13 cellular contexts compared by ENCODE assay signal in the genomic region with DNA sequence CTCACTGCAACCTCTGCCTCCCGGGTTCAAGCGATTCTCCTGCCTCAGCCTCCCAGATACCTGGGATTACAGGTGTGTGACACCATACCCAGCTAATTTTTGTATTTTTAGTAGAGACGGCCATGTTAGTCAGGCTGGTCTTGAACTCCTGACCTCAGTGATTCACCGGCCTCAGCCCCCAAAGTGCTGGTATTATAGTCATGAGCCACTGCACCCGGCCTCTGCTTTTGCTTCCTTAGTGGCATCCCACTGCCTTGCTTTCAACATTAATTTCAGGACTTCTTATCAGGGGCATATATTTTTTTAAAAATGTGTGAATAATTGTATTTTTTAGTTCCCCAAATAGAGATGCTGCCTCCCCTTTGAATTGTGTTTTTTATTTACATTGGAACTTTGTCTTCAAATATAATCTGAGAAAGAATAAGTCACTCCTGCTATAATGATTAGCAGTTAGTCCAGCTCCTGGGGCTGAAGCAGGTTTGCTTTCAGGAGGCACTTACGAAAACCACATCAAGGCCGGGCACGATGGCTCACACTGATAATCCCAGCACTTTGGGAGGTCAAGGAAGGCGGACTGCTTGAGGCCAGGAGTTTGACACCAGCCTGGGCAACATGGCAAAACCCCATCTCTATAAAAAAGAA.
A peak's percentile ranks its signal among the peaks of the same experiment; 100 is the strongest.
DNase-seq lines count a peak whose midpoint lies in the region; ATAC-seq and TF ChIP-seq lines count a peak whose summit lies in the region.
"Had no signal": no experiment of that assay in that cellular context is flagged by ENCODE, and none has a peak within 500 bp of the region (broad histone marks: within the 10 kb centered on the region; RNA-seq: fewer than 3 reads in every experiment).

No MANE protein-coding gene starts in this region.

- TF ChIP-seq CTCF in fibroblast of the aortic adventitia (IDR thresholded peaks at IDR 0.05; ENCODE audit: insufficient read depth, low read length), result no peak

- ATAC-seq in SK-N-SH treated with all-trans-retinoic acid at 6 μM for 48 hours (peak; percentile 41), HG02623 (IDR thresholded peaks at IDR 0.05; ENCODE audit: unreplicated experiment) (no peak)

- peak; percentile 71 for DNase-seq in HK-2 (ENCODE audit: unreplicated experiment)
- DNase-seq in fibroblast of the aortic adventitia (ENCODE audit: low read depth), result peak; percentile 37
- DNase-seq in stromal cell of bone marrow (ENCODE audit: low read depth), result peak; percentile 29
- DNase-seq in DMS153 treated with DMSO at 0.1 percent for 48 hours (lab: John Stamatoyannopoulos, UW; ENCODE audit: unreplicated experiment), result no peak
- DNase-seq in retina, result no peak
- DNase-seq: activated CD4-positive, alpha-beta T cell treated with anti-CD3 and anti-CD28 coated beads for 1 hour; activated T-cell treated with anti-CD3 and anti-CD28 coated beads for 4 hours; CD4-positive, CD25-positive, alpha-beta regulatory T cell; cerebellar nuclear complex; NCI-H1092 treated with DMSO at 0.1 percent for 48 hours had no signal

- no peak overlapping the region for H3K4me3 ChIP-seq in fibroblast of the aortic adventitia (ENCODE audit: low read depth, low read length)
- H3K4me3 ChIP-seq: thyroid gland had no signal

TF ChIP-seq in SK-N-SH treated with all-trans-retinoic acid at 6 μM for 48 hours, 23 proteins besides CTCF, POLR2A, EP300 and RAD21:
- TF ChIP-seq, protein P1, sequence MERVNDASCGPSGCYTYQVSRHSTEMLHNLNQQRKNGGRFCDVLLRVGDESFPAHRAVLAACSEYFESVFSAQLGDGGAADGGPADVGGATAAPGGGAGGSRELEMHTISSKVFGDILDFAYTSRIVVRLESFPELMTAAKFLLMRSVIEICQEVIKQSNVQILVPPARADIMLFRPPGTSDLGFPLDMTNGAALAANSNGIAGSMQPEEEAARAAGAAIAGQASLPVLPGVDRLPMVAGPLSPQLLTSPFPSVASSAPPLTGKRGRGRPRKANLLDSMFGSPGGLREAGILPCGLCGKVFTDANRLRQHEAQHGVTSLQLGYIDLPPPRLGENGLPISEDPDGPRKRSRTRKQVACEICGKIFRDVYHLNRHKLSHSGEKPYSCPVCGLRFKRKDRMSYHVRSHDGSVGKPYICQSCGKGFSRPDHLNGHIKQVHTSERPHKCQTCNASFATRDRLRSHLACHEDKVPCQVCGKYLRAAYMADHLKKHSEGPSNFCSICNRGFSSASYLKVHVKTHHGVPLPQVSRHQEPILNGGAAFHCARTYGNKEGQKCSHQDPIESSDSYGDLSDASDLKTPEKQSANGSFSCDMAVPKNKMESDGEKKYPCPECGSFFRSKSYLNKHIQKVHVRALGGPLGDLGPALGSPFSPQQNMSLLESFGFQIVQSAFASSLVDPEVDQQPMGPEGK (CRISPR knock-in tag; IDR thresholded peaks at IDR 0.05; ENCODE audit: borderline replicate concordance), result no peak
- TF ChIP-seq ARNTL (CRISPR knock-in tag; IDR thresholded peaks at IDR 0.05; ENCODE audit: borderline replicate concordance, low read depth) (no peak), TCF4 (CRISPR knock-in tag; IDR thresholded peaks at IDR 0.05; ENCODE audit: borderline replicate concordance) (no peak), SNAI2 (CRISPR knock-in tag; IDR thresholded peaks at IDR 0.05) (no peak), ZFP3 (CRISPR knock-in tag; IDR thresholded peaks at IDR 0.05) (no peak), ZC3H10 (CRISPR knock-in tag; IDR thresholded peaks at IDR 0.05) (no peak), OSR1 (CRISPR knock-in tag; IDR thresholded peaks at IDR 0.05) (no peak), RARB (CRISPR knock-in tag; IDR thresholded peaks at IDR 0.05) (no peak), CSDC2 (CRISPR knock-in tag; IDR thresholded peaks at IDR 0.05) (no peak), TOX (CRISPR knock-in tag; IDR thresholded peaks at IDR 0.05; ENCODE audit: borderline replicate concordance) (no peak), ZFP30 (CRISPR knock-in tag; IDR thresholded peaks at IDR 0.05) (no peak)
- TF ChIP-seq, protein P2, sequence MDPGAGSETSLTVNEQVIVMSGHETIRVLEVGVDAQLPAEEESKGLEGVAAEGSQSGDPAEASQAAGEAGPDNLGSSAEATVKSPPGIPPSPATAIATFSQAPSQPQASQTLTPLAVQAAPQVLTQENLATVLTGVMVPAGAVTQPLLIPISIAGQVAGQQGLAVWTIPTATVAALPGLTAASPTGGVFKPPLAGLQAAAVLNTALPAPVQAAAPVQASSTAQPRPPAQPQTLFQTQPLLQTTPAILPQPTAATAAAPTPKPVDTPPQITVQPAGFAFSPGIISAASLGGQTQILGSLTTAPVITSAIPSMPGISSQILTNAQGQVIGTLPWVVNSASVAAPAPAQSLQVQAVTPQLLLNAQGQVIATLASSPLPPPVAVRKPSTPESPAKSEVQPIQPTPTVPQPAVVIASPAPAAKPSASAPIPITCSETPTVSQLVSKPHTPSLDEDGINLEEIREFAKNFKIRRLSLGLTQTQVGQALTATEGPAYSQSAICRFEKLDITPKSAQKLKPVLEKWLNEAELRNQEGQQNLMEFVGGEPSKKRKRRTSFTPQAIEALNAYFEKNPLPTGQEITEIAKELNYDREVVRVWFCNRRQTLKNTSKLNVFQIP (CRISPR knock-in tag; IDR thresholded peaks at IDR 0.05; ENCODE audit: borderline replicate concordance, low read depth), result no peak
- TF ChIP-seq, protein P3, sequence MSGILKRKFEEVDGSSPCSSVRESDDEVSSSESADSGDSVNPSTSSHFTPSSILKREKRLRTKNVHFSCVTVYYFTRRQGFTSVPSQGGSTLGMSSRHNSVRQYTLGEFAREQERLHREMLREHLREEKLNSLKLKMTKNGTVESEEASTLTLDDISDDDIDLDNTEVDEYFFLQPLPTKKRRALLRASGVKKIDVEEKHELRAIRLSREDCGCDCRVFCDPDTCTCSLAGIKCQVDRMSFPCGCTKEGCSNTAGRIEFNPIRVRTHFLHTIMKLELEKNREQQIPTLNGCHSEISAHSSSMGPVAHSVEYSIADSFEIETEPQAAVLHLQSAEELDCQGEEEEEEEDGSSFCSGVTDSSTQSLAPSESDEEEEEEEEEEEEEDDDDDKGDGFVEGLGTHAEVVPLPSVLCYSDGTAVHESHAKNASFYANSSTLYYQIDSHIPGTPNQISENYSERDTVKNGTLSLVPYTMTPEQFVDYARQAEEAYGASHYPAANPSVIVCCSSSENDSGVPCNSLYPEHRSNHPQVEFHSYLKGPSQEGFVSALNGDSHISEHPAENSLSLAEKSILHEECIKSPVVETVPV (CRISPR knock-in tag; IDR thresholded peaks at IDR 0.05), result no peak

Comparison
In these comparisons a context has a peak if more than half of its experiments do, and no peak if none do; other contexts are left out.
1. DNase-seq: peak in HK-2 (single experiment), fibroblast of the aortic adventitia (single experiment) and stromal cell of bone marrow (single experiment); none in DMS153 treated with DMSO at 0.1 percent for 48 hours (single experiment) and retina (single experiment).